ENCODE assay signal across 15 cellular contexts in genomic region chr21:31948681-31949080, GRCh38.
DNase-seq lines count a peak whose midpoint lies in the region; TF ChIP-seq lines count a peak whose summit lies in the region.
"Had no signal": no experiment of that assay in that cellular context is flagged by ENCODE, and none has a peak within 500 bp of the region (broad histone marks: within the 10 kb centered on the region; RNA-seq: fewer than 3 reads in every experiment).

No MANE protein-coding gene starts in this region.

- H3K4me1 ChIP-seq in smooth muscle cell (ENCODE audit: low read depth) (peaks cover 13% of the 10 kb centered on the region), Caco-2 (peaks cover 12% of the 10 kb centered on the region), PC-9 (replicated peaks; ENCODE audit: insufficient read depth) (no peaks in the 10 kb centered on the region)
- H3K4me1 ChIP-seq: HAP-1 had no signal

- peak overlapping the region; percentile 28 for H3K27ac ChIP-seq in smooth muscle cell (ENCODE audit: low read depth)
- no peak overlapping the region for H3K27ac ChIP-seq in PC-9
- H3K27ac ChIP-seq: BLaER1 treated with 17β-estradiol and CSF1 and Interleukin-3, amounts not matched to agents 10 nM and 100 nM had no signal

- H3K9me3 Mint-ChIP-seq in nephron progenitor cell (no peaks in the 10 kb centered on the region), Caco-2 (ENCODE audit: unreplicated experiment) (no peaks in the 10 kb centered on the region)
- no peaks in the 10 kb centered on the region for H3K9me3 Mint-ChIP-seq in activated T-helper 2 cell treated with anti-CD3 and anti-CD28 coated beads, Interferon-gamma antibody, Interleukin-2, Interleukin-4, amounts not matched to agents 10 μg/mL and 5 μg/mL and 100 μg/mL, durations not matched to agents 14 hours and 24 hours and 36 hours
- H3K9me3 Mint-ChIP-seq: CD4-positive, alpha-beta T cell had no signal

- intact Hi-C loops in Caco-2 (cut with micrococcal nuclease; ENCODE audit: unreplicated experiment) = loop anchor here (10.0 kb wide), 1 partner anchor 74 kb away; the partner anchor contains the start of gene HUNK
- intact Hi-C loops in PC-9 (cut with micrococcal nuclease; ENCODE audit: unreplicated experiment) = no loop called here
- intact Hi-C loops in activated T-helper 2 cell treated with anti-CD3 and anti-CD28 coated beads, Interferon-gamma antibody, Interleukin-2, Interleukin-4, amounts not matched to agents 10 μg/mL and 5 μg/mL and 100 μg/mL, durations not matched to agents 14 hours and 24 hours and 36 hours (cut with micrococcal nuclease) = no loop called here

- BruUV-seq in Caco-2 (replicated peaks; lab: Mats Ljungman, UMichigan) (no TSS peak), PC-9 (replicated peaks; lab: Mats Ljungman, UMichigan) (no TSS peak)

- H4K20me1 ChIP-seq in smooth muscle cell (ENCODE audit: low read depth) (no peaks in the 10 kb centered on the region), PC-9 (ENCODE audit: insufficient read depth) (no peaks in the 10 kb centered on the region)
- H4K20me1 ChIP-seq: BLaER1 treated with 17β-estradiol and CSF1 and Interleukin-3, amounts not matched to agents 10 nM and 100 nM had no signal

- POLR2A ChIA-PET in Caco-2 (lab: Charles Lee) = no interaction called here
- POLR2A ChIA-PET in PC-9 (lab: Charles Lee; ENCODE audit: unreplicated experiment) = no interaction called here

- CTCF ChIA-PET in Caco-2 (lab: Charles Lee) (no interaction called here), PC-9 (lab: Charles Lee) (interaction anchor here (0.5 kb wide), 1 partner anchor 342 kb away, joined by 4 read pairs; no protein-coding TSS in a partner anchor)

- H3K36me3 ChIP-seq in smooth muscle cell (ENCODE audit: low read depth) (no peaks in the 10 kb centered on the region), Caco-2 (ENCODE audit: control insufficient read depth, insufficient read depth, low read length) (no peaks in the 10 kb centered on the region), PC-9 (ENCODE audit: low read depth) (no peaks in the 10 kb centered on the region)

- H3K4me1 Mint-ChIP-seq in nephron progenitor cell = peaks cover 52% of the 10 kb centered on the region
- H3K4me1 Mint-ChIP-seq in Caco-2 (ENCODE audit: low read depth, unreplicated experiment) = peaks cover 5% of the 10 kb centered on the region
- H3K4me1 Mint-ChIP-seq in activated T-helper 2 cell treated with anti-CD3 and anti-CD28 coated beads, Interferon-gamma antibody, Interleukin-2, Interleukin-4, amounts not matched to agents 10 μg/mL and 5 μg/mL and 100 μg/mL, durations not matched to agents 14 hours and 24 hours and 36 hours (ENCODE audit: low read depth) = no peaks in the 10 kb centered on the region

- H3K27me3 Mint-ChIP-seq in nephron progenitor cell (ENCODE audit: low read depth, poor library complexity) (no peaks in the 10 kb centered on the region), Caco-2 (ENCODE audit: insufficient read depth, unreplicated experiment) (no peaks in the 10 kb centered on the region)
- H3K27me3 Mint-ChIP-seq in activated T-helper 2 cell treated with anti-CD3 and anti-CD28 coated beads, Interferon-gamma antibody, Interleukin-2, Interleukin-4, amounts not matched to agents 10 μg/mL and 5 μg/mL and 100 μg/mL, durations not matched to agents 14 hours and 24 hours and 36 hours (ENCODE audit: low read depth) = no peaks in the 10 kb centered on the region

- H3K27me3 ChIP-seq in smooth muscle cell (ENCODE audit: low read depth) (no peaks in the 10 kb centered on the region), Caco-2 (replicated peaks; ENCODE audit: control insufficient read depth, insufficient read depth, low read length) (no peaks in the 10 kb centered on the region), PC-9 (ENCODE audit: insufficient read depth, low read depth) (peaks cover 50% of the 10 kb centered on the region)
- H3K27me3 ChIP-seq: BLaER1 treated with 17β-estradiol and CSF1 and Interleukin-3, amounts not matched to agents 10 nM and 100 nM had no signal

- H3F3A ChIP-seq in smooth muscle cell (ENCODE audit: low read depth) = peaks cover 32% of the 10 kb centered on the region
- no peaks in the 10 kb centered on the region for H3F3A ChIP-seq in PC-9 (ENCODE audit: insufficient read depth, low read depth)

- H3K9me2 ChIP-seq in PC-9 (ENCODE audit: insufficient read depth) = no peaks in the 10 kb centered on the region

- H3K4me3 Mint-ChIP-seq in nephron progenitor cell = no peak overlapping the region
- no peak overlapping the region for H3K4me3 Mint-ChIP-seq in Caco-2 (ENCODE audit: unreplicated experiment)
- H3K4me3 Mint-ChIP-seq in activated T-helper 2 cell treated with anti-CD3 and anti-CD28 coated beads, Interferon-gamma antibody, Interleukin-2, Interleukin-4, amounts not matched to agents 10 μg/mL and 5 μg/mL and 100 μg/mL, durations not matched to agents 14 hours and 24 hours and 36 hours (ENCODE audit: low read depth) = no peak overlapping the region
- H3K4me3 Mint-ChIP-seq: CD4-positive, alpha-beta T cell had no signal

- no peak overlapping the region for H3K9ac ChIP-seq in smooth muscle cell (ENCODE audit: low read depth)
- H3K9ac ChIP-seq: BLaER1 treated with 17β-estradiol and CSF1 and Interleukin-3, amounts not matched to agents 10 nM and 100 nM had no signal

- TF ChIP-seq CTCF in nephron progenitor cell (IDR thresholded peaks at IDR 0.05) (no peak), smooth muscle cell (IDR thresholded peaks at IDR 0.05; ENCODE audit: borderline replicate concordance, insufficient read depth, poor library complexity, severe bottlenecking) (no peak), Caco-2 (IDR thresholded peaks at IDR 0.05; ENCODE audit: insufficient read depth in 1 of 2, low read depth in 1 of 2, low read length in 1 of 2, severe bottlenecking in 1 of 2, unreplicated experiment in 1 of 2) (no peak), PC-9 (conservative IDR thresholded peaks at IDR 0.05) (no peak)

- H3K36me3 Mint-ChIP-seq in nephron progenitor cell (ENCODE audit: low read depth) = peaks cover 92% of the 10 kb centered on the region
- H3K36me3 Mint-ChIP-seq in Caco-2 (ENCODE audit: insufficient read depth, unreplicated experiment) = peaks cover 4% of the 10 kb centered on the region
- no peaks in the 10 kb centered on the region for H3K36me3 Mint-ChIP-seq in activated T-helper 2 cell treated with anti-CD3 and anti-CD28 coated beads, Interferon-gamma antibody, Interleukin-2, Interleukin-4, amounts not matched to agents 10 μg/mL and 5 μg/mL and 100 μg/mL, durations not matched to agents 14 hours and 24 hours and 36 hours (ENCODE audit: low read depth)

- WGBS in smooth muscle cell (ENCODE audit: low lambda C conversion rate) = 45% methylated on average over 7 of the region's 7 CpGs

- peak overlapping the region; percentile 58 for H3K4me2 ChIP-seq in smooth muscle cell
- H3K4me2 ChIP-seq in PC-9 = no peak overlapping the region

- DNase-seq in ELF-1 (ENCODE audit: low read depth, low spot score) (peak; percentile 75), islet precursor cell (peak; percentile 81), nephron progenitor cell (no peak), smooth muscle cell (lab: John Stamatoyannopoulos, UW; ENCODE audit: unreplicated experiment) (no peak), Caco-2 (no peak), PC-9 (no peak)
- DNase-seq in activated T-helper 2 cell treated with anti-CD3 and anti-CD28 coated beads, Interferon-gamma antibody, Interleukin-2, Interleukin-4, amounts not matched to agents 10 μg/mL and 5 μg/mL and 100 μg/mL, durations not matched to agents 14 hours and 24 hours and 36 hours (ENCODE audit: low spot score) = no peak
- DNase-seq: 8988T; ACHN; CD4-positive, alpha-beta T cell; DMS79; EL; GDM1 had no signal

- H3K27ac Mint-ChIP-seq in nephron progenitor cell = peak overlapping the region; percentile 88
- no peak overlapping the region for H3K27ac Mint-ChIP-seq in Caco-2 (ENCODE audit: unreplicated experiment)
- H3K27ac Mint-ChIP-seq in activated T-helper 2 cell treated with anti-CD3 and anti-CD28 coated beads, Interferon-gamma antibody, Interleukin-2, Interleukin-4, amounts not matched to agents 10 μg/mL and 5 μg/mL and 100 μg/mL, durations not matched to agents 14 hours and 24 hours and 36 hours = no peak overlapping the region
- H3K27ac Mint-ChIP-seq: CD4-positive, alpha-beta T cell had no signal

- H2AFZ ChIP-seq in smooth muscle cell (ENCODE audit: low read depth) = no peak overlapping the region
- H2AFZ ChIP-seq in PC-9 = no peak overlapping the region

- no peaks in the 10 kb centered on the region for H3K9me3 ChIP-seq in smooth muscle cell (replicated peaks; ENCODE audit: low read depth)
- H3K9me3 ChIP-seq in Caco-2 = no peaks in the 10 kb centered on the region
- no peaks in the 10 kb centered on the region for H3K9me3 ChIP-seq in PC-9 (ENCODE audit: insufficient read depth, low read depth)
- H3K9me3 ChIP-seq: BLaER1 treated with 17β-estradiol and CSF1 and Interleukin-3, amounts not matched to agents 10 nM and 100 nM; HAP-1 had no signal

- H3K4me3 ChIP-seq in smooth muscle cell (no peak overlapping the region), Caco-2 (ENCODE audit: low read depth, low read length) (no peak overlapping the region), PC-9 (no peak overlapping the region)
- H3K4me3 ChIP-seq: BLaER1 treated with 17β-estradiol and CSF1 and Interleukin-3, amounts not matched to agents 10 nM and 100 nM; HAP-1 had no signal

- H3K79me2 ChIP-seq in smooth muscle cell (ENCODE audit: low read depth) (no peaks in the 10 kb centered on the region), PC-9 (ENCODE audit: low read depth) (no peaks in the 10 kb centered on the region)

Comparison
In these comparisons a context has a peak if more than half of its experiments do, and no peak if none do; other contexts are left out.
1. DNase-seq: peak in ELF-1 (single experiment) and islet precursor cell (single experiment); none in nephron progenitor cell (single experiment), smooth muscle cell (single experiment), Caco-2 (0 of 2), PC-9 (0 of 2) and activated T-helper 2 cell treated with anti-CD3 and anti-CD28 coated beads, Interferon-gamma antibody, Interleukin-2, Interleukin-4, amounts not matched to agents 10 μg/mL and 5 μg/mL and 100 μg/mL, durations not matched to agents 14 hours and 24 hours and 36 hours (single experiment).